In the genomic region with DNA sequence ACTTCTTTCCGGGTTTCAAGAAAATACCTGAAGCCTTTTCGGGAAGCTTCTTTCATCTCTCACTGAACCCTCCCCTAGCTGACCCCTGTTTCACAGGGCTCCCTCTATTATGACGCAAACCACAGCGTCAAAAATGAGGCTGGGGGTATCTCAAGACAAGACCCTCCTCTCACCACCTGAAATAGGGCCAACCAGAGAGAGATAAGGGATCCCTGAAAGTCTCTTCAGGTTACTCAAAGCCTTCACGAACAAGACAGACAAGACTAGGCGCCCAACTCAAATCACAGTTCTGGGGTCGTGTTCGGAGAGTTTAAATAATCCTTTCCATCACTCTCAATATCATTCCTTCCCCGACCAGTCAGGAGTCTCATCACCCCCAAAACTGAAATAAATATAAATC, we compare ENCODE assay signal across 1 cellular context.
TF ChIP-seq lines count a peak whose summit lies in the region.

No MANE protein-coding gene starts in this region.

TF ChIP-seq in HepG2, 621 proteins besides CTCF, POLR2A, EP300 and RAD21 (continued from another document):
- TF ChIP-seq, protein P1, sequence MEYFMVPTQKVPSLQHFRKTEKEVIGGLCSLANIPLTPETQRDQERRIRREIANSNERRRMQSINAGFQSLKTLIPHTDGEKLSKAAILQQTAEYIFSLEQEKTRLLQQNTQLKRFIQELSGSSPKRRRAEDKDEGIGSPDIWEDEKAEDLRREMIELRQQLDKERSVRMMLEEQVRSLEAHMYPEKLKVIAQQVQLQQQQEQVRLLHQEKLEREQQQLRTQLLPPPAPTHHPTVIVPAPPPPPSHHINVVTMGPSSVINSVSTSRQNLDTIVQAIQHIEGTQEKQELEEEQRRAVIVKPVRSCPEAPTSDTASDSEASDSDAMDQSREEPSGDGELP (IDR thresholded peaks at IDR 0.05; ENCODE audit: borderline replicate concordance, low read depth), result no peak
- TF ChIP-seq ZNF768 (CRISPR knock-in tag; IDR thresholded peaks at IDR 0.05), result no peak
- TF ChIP-seq ZBTB20 (CRISPR knock-in tag; IDR thresholded peaks at IDR 0.05; ENCODE audit: borderline replicate concordance, low read depth), result no peak
- no peak for TF ChIP-seq ZNF430 (CRISPR knock-in tag; IDR thresholded peaks at IDR 0.05)
- no peak for TF ChIP-seq ZNF274 (CRISPR knock-in tag; IDR thresholded peaks at IDR 0.05)
- no peak for TF ChIP-seq ZNF331 (CRISPR knock-in tag; IDR thresholded peaks at IDR 0.05)
- TF ChIP-seq KLF11 (CRISPR knock-in tag; IDR thresholded peaks at IDR 0.05), result no peak
- TF ChIP-seq, protein P2, sequence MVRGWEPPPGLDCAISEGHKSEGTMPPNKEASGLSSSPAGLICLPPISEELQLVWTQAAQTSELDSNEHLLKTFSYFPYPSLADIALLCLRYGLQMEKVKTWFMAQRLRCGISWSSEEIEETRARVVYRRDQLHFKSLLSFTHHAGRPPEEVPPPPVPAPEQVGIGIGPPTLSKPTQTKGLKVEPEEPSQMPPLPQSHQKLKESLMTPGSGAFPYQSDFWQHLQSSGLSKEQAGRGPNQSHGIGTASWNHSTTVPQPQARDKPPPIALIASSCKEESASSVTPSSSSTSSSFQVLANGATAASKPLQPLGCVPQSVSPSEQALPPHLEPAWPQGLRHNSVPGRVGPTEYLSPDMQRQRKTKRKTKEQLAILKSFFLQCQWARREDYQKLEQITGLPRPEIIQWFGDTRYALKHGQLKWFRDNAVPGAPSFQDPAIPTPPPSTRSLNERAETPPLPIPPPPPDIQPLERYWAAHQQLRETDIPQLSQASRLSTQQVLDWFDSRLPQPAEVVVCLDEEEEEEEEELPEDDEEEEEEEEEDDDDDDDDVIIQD (CRISPR knock-in tag; IDR thresholded peaks at IDR 0.05; ENCODE audit: low read depth), result no peak
- TF ChIP-seq ESRRA (CRISPR knock-in tag; IDR thresholded peaks at IDR 0.05; ENCODE audit: low read depth), result no peak
- no peak for TF ChIP-seq NRL (CRISPR knock-in tag; IDR thresholded peaks at IDR 0.05; ENCODE audit: borderline replicate concordance)
- TF ChIP-seq CEBPG (CRISPR knock-in tag; IDR thresholded peaks at IDR 0.05), result no peak
- TF ChIP-seq, protein P3, sequence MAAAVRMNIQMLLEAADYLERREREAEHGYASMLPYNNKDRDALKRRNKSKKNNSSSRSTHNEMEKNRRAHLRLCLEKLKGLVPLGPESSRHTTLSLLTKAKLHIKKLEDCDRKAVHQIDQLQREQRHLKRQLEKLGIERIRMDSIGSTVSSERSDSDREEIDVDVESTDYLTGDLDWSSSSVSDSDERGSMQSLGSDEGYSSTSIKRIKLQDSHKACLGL (CRISPR knock-in tag; IDR thresholded peaks at IDR 0.05), result no peak
- TF ChIP-seq, protein P4, sequence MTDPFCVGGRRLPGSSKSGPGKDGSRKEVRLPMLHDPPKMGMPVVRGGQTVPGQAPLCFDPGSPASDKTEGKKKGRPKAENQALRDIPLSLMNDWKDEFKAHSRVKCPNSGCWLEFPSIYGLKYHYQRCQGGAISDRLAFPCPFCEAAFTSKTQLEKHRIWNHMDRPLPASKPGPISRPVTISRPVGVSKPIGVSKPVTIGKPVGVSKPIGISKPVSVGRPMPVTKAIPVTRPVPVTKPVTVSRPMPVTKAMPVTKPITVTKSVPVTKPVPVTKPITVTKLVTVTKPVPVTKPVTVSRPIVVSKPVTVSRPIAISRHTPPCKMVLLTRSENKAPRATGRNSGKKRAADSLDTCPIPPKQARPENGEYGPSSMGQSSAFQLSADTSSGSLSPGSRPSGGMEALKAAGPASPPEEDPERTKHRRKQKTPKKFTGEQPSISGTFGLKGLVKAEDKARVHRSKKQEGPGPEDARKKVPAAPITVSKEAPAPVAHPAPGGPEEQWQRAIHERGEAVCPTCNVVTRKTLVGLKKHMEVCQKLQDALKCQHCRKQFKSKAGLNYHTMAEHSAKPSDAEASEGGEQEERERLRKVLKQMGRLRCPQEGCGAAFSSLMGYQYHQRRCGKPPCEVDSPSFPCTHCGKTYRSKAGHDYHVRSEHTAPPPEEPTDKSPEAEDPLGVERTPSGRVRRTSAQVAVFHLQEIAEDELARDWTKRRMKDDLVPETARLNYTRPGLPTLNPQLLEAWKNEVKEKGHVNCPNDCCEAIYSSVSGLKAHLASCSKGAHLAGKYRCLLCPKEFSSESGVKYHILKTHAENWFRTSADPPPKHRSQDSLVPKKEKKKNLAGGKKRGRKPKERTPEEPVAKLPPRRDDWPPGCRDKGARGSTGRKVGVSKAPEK (CRISPR knock-in tag; IDR thresholded peaks at IDR 0.05; ENCODE audit: borderline replicate concordance), result no peak
- TF ChIP-seq, protein P5, sequence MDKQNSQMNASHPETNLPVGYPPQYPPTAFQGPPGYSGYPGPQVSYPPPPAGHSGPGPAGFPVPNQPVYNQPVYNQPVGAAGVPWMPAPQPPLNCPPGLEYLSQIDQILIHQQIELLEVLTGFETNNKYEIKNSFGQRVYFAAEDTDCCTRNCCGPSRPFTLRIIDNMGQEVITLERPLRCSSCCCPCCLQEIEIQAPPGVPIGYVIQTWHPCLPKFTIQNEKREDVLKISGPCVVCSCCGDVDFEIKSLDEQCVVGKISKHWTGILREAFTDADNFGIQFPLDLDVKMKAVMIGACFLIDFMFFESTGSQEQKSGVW (CRISPR knock-in tag; IDR thresholded peaks at IDR 0.05; ENCODE audit: borderline replicate concordance), result no peak
- TF ChIP-seq ZNF703 (CRISPR knock-in tag; IDR thresholded peaks at IDR 0.05; ENCODE audit: borderline replicate concordance), result no peak
- no peak for TF ChIP-seq KDM3A (CRISPR knock-in tag; IDR thresholded peaks at IDR 0.05; ENCODE audit: low read depth)
- TF ChIP-seq RBFOX2 (IDR thresholded peaks at IDR 0.05; ENCODE audit: low read depth, low read length), result no peak
TF ChIP-seq in HepG2: peak in this region for 0.
